ENCODE assay signal across 16 cellular contexts in the genomic region with DNA sequence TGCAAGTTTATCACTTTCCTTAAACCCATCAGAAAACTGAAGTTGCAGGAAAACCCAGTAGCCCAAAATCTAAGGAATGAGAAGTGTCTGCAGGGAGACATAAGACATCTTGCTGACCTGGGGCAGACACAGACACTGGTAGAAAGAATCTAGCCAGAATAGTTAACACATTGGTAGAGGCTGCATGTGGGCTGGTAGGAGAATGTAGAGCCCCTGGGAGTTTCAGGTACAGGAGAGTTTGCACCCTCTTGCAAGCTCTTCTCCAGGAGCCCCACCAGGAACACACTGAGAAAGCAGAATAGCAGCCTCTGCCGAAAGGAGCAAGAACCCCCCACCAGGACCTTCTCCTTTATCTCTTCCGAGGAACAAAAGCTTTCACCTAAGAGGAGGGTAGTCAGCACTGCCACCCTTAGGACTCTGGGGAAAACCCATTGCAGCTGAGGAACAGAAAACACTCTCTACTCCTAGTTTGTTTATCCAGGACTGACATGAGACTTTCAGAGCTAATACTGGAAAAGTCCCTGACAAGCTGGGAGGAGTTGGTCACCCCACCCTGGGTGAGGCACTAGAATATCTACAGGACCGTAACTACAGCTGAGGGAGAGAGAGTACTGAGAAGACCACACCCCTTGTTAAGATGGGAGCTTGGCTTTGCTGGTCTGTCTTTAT. TPM values are rescaled to one million over a fixed set of nuclear protein-coding genes. Genes with fewer than 3 reads are reported as not detected.
A peak's percentile ranks its signal among the peaks of the same experiment; 100 is the strongest.
DNase-seq lines count a peak whose midpoint lies in the region; ATAC-seq and TF ChIP-seq lines count a peak whose summit lies in the region.
"Had no signal": no experiment of that assay in that cellular context is flagged by ENCODE, and none has a peak within 500 bp of the region (broad histone marks: within the 10 kb centered on the region; RNA-seq: fewer than 3 reads in every experiment).

No MANE protein-coding gene starts in this region.

- H3K4me1 Mint-ChIP-seq in stimulated activated naive B cell treated with anti-CD40 and anti-IgM and Interleukin-4, amounts not matched to agents 10 μg/mL and 1 μg/mL and 100 μg/mL, for 72 hours = peaks cover 9 to 12% of the 10 kb centered on the region in 2 donors
- peaks cover 2% of the 10 kb centered on the region for H3K4me1 Mint-ChIP-seq in progenitor cell of endocrine pancreas (ENCODE audit: low read depth)
- H3K4me1 Mint-ChIP-seq: T-helper 17 cell had no signal

- H3K27me3 Mint-ChIP-seq in stimulated activated naive B cell treated with anti-CD40 and anti-IgM and Interleukin-4, amounts not matched to agents 10 μg/mL and 1 μg/mL and 100 μg/mL, for 72 hours = no peaks in the 10 kb centered on the region
- no peaks in the 10 kb centered on the region for H3K27me3 Mint-ChIP-seq in progenitor cell of endocrine pancreas
- H3K27me3 Mint-ChIP-seq: T-helper 17 cell had no signal

- peaks cover 4 to 7% of the 10 kb centered on the region in 2 donors for H3K9me3 Mint-ChIP-seq in stimulated activated naive B cell treated with anti-CD40 and anti-IgM and Interleukin-4, amounts not matched to agents 10 μg/mL and 1 μg/mL and 100 μg/mL, for 72 hours
- H3K9me3 Mint-ChIP-seq in progenitor cell of endocrine pancreas (ENCODE audit: low read depth) = no peaks in the 10 kb centered on the region
- H3K9me3 Mint-ChIP-seq: activated T-helper 2 cell treated with anti-CD3 and anti-CD28 coated beads, Interferon-gamma antibody, Interleukin-2, Interleukin-4, amounts not matched to agents 10 μg/mL and 5 μg/mL and 100 μg/mL, durations not matched to agents 14 hours and 24 hours and 36 hours; HFFc6 had no signal

- TF ChIP-seq CTCF in progenitor cell of endocrine pancreas (IDR thresholded peaks at IDR 0.05; ENCODE audit: unreplicated experiment) = no peak

- H3K36me3 Mint-ChIP-seq in stimulated activated naive B cell treated with anti-CD40 and anti-IgM and Interleukin-4, amounts not matched to agents 10 μg/mL and 1 μg/mL and 100 μg/mL, for 72 hours = peaks cover 0 to 4% of the 10 kb centered on the region in 2 donors
- H3K36me3 Mint-ChIP-seq in progenitor cell of endocrine pancreas (ENCODE audit: insufficient read depth) = no peaks in the 10 kb centered on the region

- H3K4me3 Mint-ChIP-seq in stimulated activated naive B cell treated with anti-CD40 and anti-IgM and Interleukin-4, amounts not matched to agents 10 μg/mL and 1 μg/mL and 100 μg/mL, for 72 hours = no peak overlapping the region
- no peak overlapping the region for H3K4me3 Mint-ChIP-seq in progenitor cell of endocrine pancreas (ENCODE audit: low read depth)
- H3K4me3 Mint-ChIP-seq: HFFc6, T-helper 17 cell had no signal

- ATAC-seq in GM21390 (IDR thresholded peaks at IDR 0.05; ENCODE audit: unreplicated experiment) (peak; percentile 49), HG02885 (IDR thresholded peaks at IDR 0.05; ENCODE audit: poor library complexity, unreplicated experiment) (peak; percentile 50), GM21619 (IDR thresholded peaks at IDR 0.05; ENCODE audit: unreplicated experiment) (no peak)
- ATAC-seq in stimulated activated naive B cell treated with anti-CD40 and anti-IgM and Interleukin-4, amounts not matched to agents 10 μg/mL and 1 μg/mL and 100 μg/mL, for 72 hours (replicated peaks) = peak; percentile 65 to 80
- ATAC-seq: gastroesophageal sphincter, T-helper 17 cell had no signal

- no peak overlapping the region for H3K27ac Mint-ChIP-seq in stimulated activated naive B cell treated with anti-CD40 and anti-IgM and Interleukin-4, amounts not matched to agents 10 μg/mL and 1 μg/mL and 100 μg/mL, for 72 hours
- H3K27ac Mint-ChIP-seq in progenitor cell of endocrine pancreas = no peak overlapping the region
- H3K27ac Mint-ChIP-seq: activated T-helper 2 cell treated with anti-CD3 and anti-CD28 coated beads, Interferon-gamma antibody, Interleukin-2, Interleukin-4, amounts not matched to agents 10 μg/mL and 5 μg/mL and 100 μg/mL, durations not matched to agents 14 hours and 24 hours and 36 hours; HFFc6; T-helper 17 cell had no signal

- DNase-seq in UCSD-AML1 (lab: John Stamatoyannopoulos, UW; ENCODE audit: unreplicated experiment) = peak; percentile 8
- no peak for DNase-seq in stimulated activated naive B cell treated with anti-CD40 and anti-IgM and Interleukin-4, amounts not matched to agents 10 μg/mL and 1 μg/mL and 100 μg/mL, for 72 hours
- no peak for DNase-seq in NCI-H82 treated with DMSO at 0.1 percent for 48 hours (lab: John Stamatoyannopoulos, UW; ENCODE audit: unreplicated experiment)
- DNase-seq in progenitor cell of endocrine pancreas (ENCODE audit: low spot score, unreplicated experiment) = no peak
- DNase-seq: HFFc6, KG1, NCI-H2107, NCI-H526, OCI-M1, SJCRH30, T-helper 17 cell had no signal

RNA-seq across cellular contexts. Expression of a gene that starts 10.6 kb away (rescaled TPM):
- total RNA-seq in progenitor cell of endocrine pancreas = 9.4 and 10.4 TPM in 2 replicates
